Comparison of ENCODE assay signal across 30 cellular contexts in the genomic region with DNA sequence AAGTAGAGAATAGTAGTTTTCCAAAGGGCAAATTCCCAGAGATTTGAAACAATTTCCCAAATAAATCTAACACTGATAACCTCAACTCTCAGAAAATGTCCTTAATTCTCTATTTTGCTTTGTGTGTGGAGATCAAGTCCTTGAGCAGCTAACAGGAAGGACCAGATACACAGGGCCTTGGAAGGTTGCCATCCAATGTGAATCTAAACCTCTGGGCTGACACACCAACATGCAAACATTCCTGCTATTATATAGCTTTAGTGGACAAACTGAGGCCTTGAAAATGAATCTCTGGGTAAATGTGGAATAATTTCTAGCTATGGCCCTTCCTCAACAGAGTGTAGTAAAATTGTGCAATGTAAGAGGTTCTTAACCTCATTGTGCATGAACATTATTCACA. TPM values are rescaled to one million over a fixed set of nuclear protein-coding genes. Genes with fewer than 3 reads are reported as not detected.
DNase-seq lines count a peak whose midpoint lies in the region; ATAC-seq, FAIRE-seq and TF ChIP-seq lines count a peak whose summit lies in the region.
"Had no signal": no experiment of that assay in that cellular context is flagged by ENCODE, and none has a peak within 500 bp of the region (broad histone marks: within the 10 kb centered on the region; RNA-seq: fewer than 3 reads in every experiment).

No MANE protein-coding gene starts in this region.

- peaks cover 9% of the 10 kb centered on the region for H3K4me1 ChIP-seq in osteoblast (ENCODE audit: insufficient read depth, low read length)
- H3K4me1 ChIP-seq: spleen, upper lobe of right lung had no signal

- ATAC-seq in GM21360 (IDR thresholded peaks at IDR 0.05; ENCODE audit: unreplicated experiment) = no peak
- ATAC-seq in GM18498 (IDR thresholded peaks at IDR 0.05; ENCODE audit: unreplicated experiment) = no peak
- no peak for ATAC-seq in GM21529 (IDR thresholded peaks at IDR 0.05; ENCODE audit: unreplicated experiment)
- ATAC-seq: activated CD8-positive, alpha-beta T cell treated with anti-CD3 and anti-CD28 coated beads for 36 hours; natural killer cell; Panc1; stimulated activated effector memory CD8-positive, alpha-beta T cell treated with anti-CD3 and anti-CD28 coated beads, Interleukin-12 subunit alpha, Interleukin-12 subunit beta, amount 100 ng/mL, for 72 hours; upper lobe of right lung had no signal

- H3K36me3 ChIP-seq in bronchial epithelial cell (ENCODE audit: control insufficient read depth, insufficient read depth, low read length) (no peaks in the 10 kb centered on the region), osteoblast (ENCODE audit: insufficient read depth, low read length) (no peaks in the 10 kb centered on the region)
- H3K36me3 ChIP-seq: esophagus muscularis mucosa, SJCRH30, spleen, upper lobe of right lung had no signal

- DNase-seq in NCI-H345 (lab: John Stamatoyannopoulos, UW) (peak; percentile 20), NCI-H345 treated with DMSO at 0.1 percent for 48 hours (lab: John Stamatoyannopoulos, UW; ENCODE audit: unreplicated experiment) (no peak), M059J (ENCODE audit: low read depth) (peak; percentile 2), bronchial epithelial cell (ENCODE audit: low read depth) (peak; percentile 27), osteoblast (ENCODE audit: insufficient read length, low spot score, missing footprints) (peak; percentile 9)
- DNase-seq: activated CD4-positive, alpha-beta T cell treated with anti-CD3 and anti-CD28 coated beads for 1 hour; activated CD8-positive, alpha-beta T cell treated with anti-CD3 and anti-CD28 coated beads for 36 hours; activated effector memory CD4-positive, alpha-beta T cell treated with anti-CD3 and anti-CD28 coated beads, Interleukin-2, amount 50 U/mL, for 16 hours; activated T-cell treated with anti-CD3 and anti-CD28 coated beads for 4 hours; effector memory CD4-positive, alpha-beta T cell; islet precursor cell; natural killer cell; NCI-H1436; NCI-H2227 treated with DMSO at 0.1 percent for 48 hours; SJCRH30; spleen; stimulated activated CD4-positive, alpha-beta T cell treated with anti-CD3 and anti-CD28 coated beads, Interleukin-2, amount 100 ng/mL, for 48 hours; substantia nigra; T-helper 1 cell; upper lobe of right lung had no signal

- H3K4me2 ChIP-seq in osteoblast (ENCODE audit: insufficient read depth, low read length) = no peak overlapping the region

- H3K27me3 ChIP-seq in bronchial epithelial cell (ENCODE audit: control insufficient read depth, insufficient read depth, low read length) (no peaks in the 10 kb centered on the region), osteoblast (ENCODE audit: insufficient read depth, low read length) (peaks cover 8% of the 10 kb centered on the region)
- H3K27me3 ChIP-seq: esophagus muscularis mucosa, SJCRH30, upper lobe of right lung had no signal

- no peaks in the 10 kb centered on the region for H3K9me3 ChIP-seq in osteoblast (ENCODE audit: low read depth, low read length)
- H3K9me3 ChIP-seq: esophagus muscularis mucosa, SJCRH30, spleen, upper lobe of right lung had no signal

- no peaks in the 10 kb centered on the region for H3K79me2 ChIP-seq in osteoblast (ENCODE audit: insufficient read depth, low read length)

- no peak for TF ChIP-seq CTCF in bronchial epithelial cell (IDR thresholded peaks at IDR 0.05; ENCODE audit: insufficient read depth, low read length, severe bottlenecking)
- no peak for TF ChIP-seq CTCF in osteoblast (IDR thresholded peaks at IDR 0.05; ENCODE audit: extremely low read depth, low read depth, low read length)

- H3K4me3 ChIP-seq in bronchial epithelial cell (ENCODE audit: low read depth, low read length) (no peak overlapping the region), osteoblast (ENCODE audit: insufficient read depth, low read length) (no peak overlapping the region)
- H3K4me3 ChIP-seq: esophagus muscularis mucosa, SJCRH30, spleen, upper lobe of right lung had no signal

- H4K20me1 ChIP-seq in osteoblast (ENCODE audit: insufficient read depth, low read length) = no peaks in the 10 kb centered on the region

- no peak for FAIRE-seq in bronchial epithelial cell (lab: Jason Lieb, UNC)
- FAIRE-seq: A204.1, colon, TTC549 had no signal

- no peak overlapping the region for H3K27ac ChIP-seq in osteoblast (ENCODE audit: low read depth, low read length)
- H3K27ac ChIP-seq: esophagus muscularis mucosa, SJCRH30, spleen, upper lobe of right lung had no signal

- H2AFZ ChIP-seq in osteoblast (ENCODE audit: low read length) = no peak overlapping the region

RNA-seq across cellular contexts. Expression of a gene that starts 44.1 kb away (rescaled TPM):
- 17.0 and 19.2 TPM in 2 replicates for total RNA-seq in M059J (2014; rRNA removed; shearing (Covaris generic))
- total RNA-seq in bronchial epithelial cell = 78.2 and 98.2 TPM in 2 replicates
- 69.2 and 71.7 TPM in 2 replicates for total RNA-seq in osteoblast
- total RNA-seq: B cell had no signal
